ENCODE assay signal across 2 cellular contexts in the genomic region with DNA sequence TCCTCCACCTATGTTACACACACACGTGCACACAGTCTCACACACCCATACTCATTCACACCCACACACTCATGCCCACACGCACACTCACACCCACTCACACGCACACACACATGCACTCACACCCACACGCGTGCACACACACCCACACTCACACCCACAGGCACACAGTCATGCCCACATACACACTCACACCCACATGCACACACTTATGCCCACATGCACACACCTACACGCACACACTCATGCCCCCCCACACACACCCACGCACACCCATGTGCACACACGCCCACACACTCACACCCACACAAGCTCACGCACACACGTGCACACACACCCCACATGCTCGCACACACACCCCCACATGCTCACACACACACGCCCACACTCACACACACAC.
TF ChIP-seq lines count a peak whose summit lies in the region.

No MANE protein-coding gene starts in this region.

TF ChIP-seq in A549, 52 proteins besides CTCF, POLR2A, EP300 and RAD21:
- TF ChIP-seq RARB (CRISPR knock-in tag; IDR thresholded peaks at IDR 0.05) (no peak), ESRRA (IDR thresholded peaks at IDR 0.05; ENCODE audit: borderline replicate concordance, low read length) (no peak), CBX2 (IDR thresholded peaks at IDR 0.05; ENCODE audit: borderline replicate concordance, low read depth) (no peak), GATA3 (IDR thresholded peaks at IDR 0.05; ENCODE audit: borderline replicate concordance) (no peak), TFCP2L1 (CRISPR knock-in tag; IDR thresholded peaks at IDR 0.05) (no peak), MYC (IDR thresholded peaks at IDR 0.05; ENCODE audit: borderline replicate concordance, low read length) (no peak), EHMT2 (IDR thresholded peaks at IDR 0.05; ENCODE audit: low read depth) (no peak), NR3C1 (IDR thresholded peaks at IDR 0.05) (no peak), MAFK (IDR thresholded peaks at IDR 0.05; ENCODE audit: partially characterized antibody) (no peak), HOXA7 (CRISPR knock-in tag; IDR thresholded peaks at IDR 0.05) (no peak), BHLHE40 (IDR thresholded peaks at IDR 0.05; ENCODE audit: low read depth, low read length) (no peak), ZFP36 (IDR thresholded peaks at IDR 0.05; ENCODE audit: borderline replicate concordance, partially characterized antibody) (no peak), ZNF302 (CRISPR knock-in tag; IDR thresholded peaks at IDR 0.05) (no peak), TP53 (CRISPR knock-in tag; IDR thresholded peaks at IDR 0.05) (no peak), CHD4 (IDR thresholded peaks at IDR 0.05; ENCODE audit: borderline replicate concordance) (no peak)
- TF ChIP-seq, protein P1, sequence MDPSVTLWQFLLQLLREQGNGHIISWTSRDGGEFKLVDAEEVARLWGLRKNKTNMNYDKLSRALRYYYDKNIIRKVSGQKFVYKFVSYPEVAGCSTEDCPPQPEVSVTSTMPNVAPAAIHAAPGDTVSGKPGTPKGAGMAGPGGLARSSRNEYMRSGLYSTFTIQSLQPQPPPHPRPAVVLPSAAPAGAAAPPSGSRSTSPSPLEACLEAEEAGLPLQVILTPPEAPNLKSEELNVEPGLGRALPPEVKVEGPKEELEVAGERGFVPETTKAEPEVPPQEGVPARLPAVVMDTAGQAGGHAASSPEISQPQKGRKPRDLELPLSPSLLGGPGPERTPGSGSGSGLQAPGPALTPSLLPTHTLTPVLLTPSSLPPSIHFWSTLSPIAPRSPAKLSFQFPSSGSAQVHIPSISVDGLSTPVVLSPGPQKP (IDR thresholded peaks at IDR 0.05; ENCODE audit: low read depth, low read length): no peak
- TF ChIP-seq, protein P2, sequence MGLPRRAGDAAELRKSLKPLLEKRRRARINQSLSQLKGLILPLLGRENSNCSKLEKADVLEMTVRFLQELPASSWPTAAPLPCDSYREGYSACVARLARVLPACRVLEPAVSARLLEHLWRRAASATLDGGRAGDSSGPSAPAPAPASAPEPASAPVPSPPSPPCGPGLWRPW (IDR thresholded peaks at IDR 0.05): no peak
- TF ChIP-seq, protein P3, sequence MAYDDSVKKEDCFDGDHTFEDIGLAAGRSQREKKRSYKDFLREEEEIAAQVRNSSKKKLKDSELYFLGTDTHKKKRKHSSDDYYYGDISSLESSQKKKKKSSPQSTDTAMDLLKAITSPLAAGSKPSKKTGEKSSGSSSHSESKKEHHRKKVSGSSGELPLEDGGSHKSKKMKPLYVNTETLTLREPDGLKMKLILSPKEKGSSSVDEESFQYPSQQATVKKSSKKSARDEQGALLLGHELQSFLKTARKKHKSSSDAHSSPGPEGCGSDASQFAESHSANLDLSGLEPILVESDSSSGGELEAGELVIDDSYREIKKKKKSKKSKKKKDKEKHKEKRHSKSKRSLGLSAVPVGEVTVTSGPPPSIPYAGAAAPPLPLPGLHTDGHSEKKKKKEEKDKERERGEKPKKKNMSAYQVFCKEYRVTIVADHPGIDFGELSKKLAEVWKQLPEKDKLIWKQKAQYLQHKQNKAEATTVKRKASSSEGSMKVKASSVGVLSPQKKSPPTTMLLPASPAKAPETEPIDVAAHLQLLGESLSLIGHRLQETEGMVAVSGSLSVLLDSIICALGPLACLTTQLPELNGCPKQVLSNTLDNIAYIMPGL (CRISPR knock-in tag; IDR thresholded peaks at IDR 0.05; ENCODE audit: borderline replicate concordance): no peak
- TF ChIP-seq, protein P4, sequence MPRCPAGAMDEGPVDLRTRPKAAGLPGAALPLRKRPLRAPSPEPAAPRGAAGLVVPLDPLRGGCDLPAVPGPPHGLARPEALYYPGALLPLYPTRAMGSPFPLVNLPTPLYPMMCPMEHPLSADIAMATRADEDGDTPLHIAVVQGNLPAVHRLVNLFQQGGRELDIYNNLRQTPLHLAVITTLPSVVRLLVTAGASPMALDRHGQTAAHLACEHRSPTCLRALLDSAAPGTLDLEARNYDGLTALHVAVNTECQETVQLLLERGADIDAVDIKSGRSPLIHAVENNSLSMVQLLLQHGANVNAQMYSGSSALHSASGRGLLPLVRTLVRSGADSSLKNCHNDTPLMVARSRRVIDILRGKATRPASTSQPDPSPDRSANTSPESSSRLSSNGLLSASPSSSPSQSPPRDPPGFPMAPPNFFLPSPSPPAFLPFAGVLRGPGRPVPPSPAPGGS (IDR thresholded peaks at IDR 0.05): no peak

TF ChIP-seq in H1, 55 proteins besides CTCF, POLR2A, EP300 and RAD21:
- no peak for TF ChIP-seq RXRA (IDR thresholded peaks at IDR 0.05; ENCODE audit: insufficient read depth, low read depth, low read length)
- no peak for TF ChIP-seq CBX8 (IDR thresholded peaks at IDR 0.05; ENCODE audit: borderline replicate concordance, low read depth, low read length)
- no peak for TF ChIP-seq TAF1 (IDR thresholded peaks at IDR 0.05; ENCODE audit: low read depth, low read length)
- no peak for TF ChIP-seq NRF1 (IDR thresholded peaks at IDR 0.05; ENCODE audit: low read depth, low read length)
- TF ChIP-seq FOSL1 (IDR thresholded peaks at IDR 0.05; ENCODE audit: insufficient read depth, low read depth, low read length): no peak
- no peak for TF ChIP-seq JUND (IDR thresholded peaks at IDR 0.05; ENCODE audit: low read length)
- TF ChIP-seq SAP30 (IDR thresholded peaks at IDR 0.05; ENCODE audit: insufficient read depth, insufficient replicate concordance, low read length): no peak
- TF ChIP-seq TAF7 (optimal IDR thresholded peaks at IDR 0.05; ENCODE audit: borderline replicate concordance, low read depth, low read length): no peak
- TF ChIP-seq SIN3A (conservative IDR thresholded peaks at IDR 0.05 in 1 of 2, IDR thresholded peaks at IDR 0.05 in 1 of 2; ENCODE audit: low read depth in 1 of 2, low read length in 2 of 2): no peak
- no peak for TF ChIP-seq EGR1 (IDR thresholded peaks at IDR 0.05; ENCODE audit: borderline replicate concordance, low read depth, low read length)
- no peak for TF ChIP-seq TCF12 (IDR thresholded peaks at IDR 0.05; ENCODE audit: low read depth, low read length)
- no peak for TF ChIP-seq JUN (IDR thresholded peaks at IDR 0.05; ENCODE audit: low read depth, low read length)
- TF ChIP-seq, protein P5, sequence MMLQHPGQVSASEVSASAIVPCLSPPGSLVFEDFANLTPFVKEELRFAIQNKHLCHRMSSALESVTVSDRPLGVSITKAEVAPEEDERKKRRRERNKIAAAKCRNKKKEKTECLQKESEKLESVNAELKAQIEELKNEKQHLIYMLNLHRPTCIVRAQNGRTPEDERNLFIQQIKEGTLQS (IDR thresholded peaks at IDR 0.05; ENCODE audit: insufficient read depth, low read depth, low read length): no peak
- no peak for TF ChIP-seq SUZ12 (IDR thresholded peaks at IDR 0.05; ENCODE audit: low read length)
- TF ChIP-seq BRCA1 (IDR thresholded peaks at IDR 0.05; ENCODE audit: low read depth, low read length): no peak
- no peak for TF ChIP-seq RFX5 (IDR thresholded peaks at IDR 0.05; ENCODE audit: borderline replicate concordance, low read depth, low read length)
